In genomic region chr18:12282436-12283039, GRCh38 we compare ENCODE assay signal across 14 cellular contexts. TPM values are rescaled to one million over a fixed set of nuclear protein-coding genes. Genes with fewer than 3 reads are reported as not detected.
DNase-seq lines count a peak whose midpoint lies in the region; TF ChIP-seq lines count a peak whose summit lies in the region.
"Had no signal": no experiment of that assay in that cellular context is flagged by ENCODE, and none has a peak within 500 bp of the region (broad histone marks: within the 10 kb centered on the region; RNA-seq: fewer than 3 reads in every experiment).

No MANE protein-coding gene starts in this region.

- no peaks in the 10 kb centered on the region for H4K20me1 ChIP-seq in osteoblast (ENCODE audit: insufficient read depth, low read length)

- no peaks in the 10 kb centered on the region for H3K36me3 ChIP-seq in esophagus squamous epithelium
- H3K36me3 ChIP-seq in osteoblast (ENCODE audit: insufficient read depth, low read length): no peaks in the 10 kb centered on the region
- H3K36me3 ChIP-seq: thoracic aorta had no signal

- H2AFZ ChIP-seq in osteoblast (ENCODE audit: low read length): peak overlapping the region; percentile 81

- H3K27ac ChIP-seq in RWPE1 (peak overlapping the region; percentile 69), esophagus squamous epithelium (peak overlapping the region; percentile 16 to 48 (median 38)), osteoblast (ENCODE audit: low read depth, low read length) (peak overlapping the region; percentile 92), dorsolateral prefrontal cortex (no peak overlapping the region)
- H3K27ac ChIP-seq: thoracic aorta had no signal

- peaks cover 12% of the 10 kb centered on the region for H3K79me2 ChIP-seq in osteoblast (ENCODE audit: insufficient read depth, low read length)

- H3K9me3 ChIP-seq in esophagus squamous epithelium (no peaks in the 10 kb centered on the region), osteoblast (ENCODE audit: low read depth, low read length) (no peaks in the 10 kb centered on the region)
- H3K9me3 ChIP-seq: thoracic aorta had no signal

- TF ChIP-seq CTCF in RWPE1 (conservative IDR thresholded peaks at IDR 0.05; ENCODE audit: low read depth) (no peak), esophagus squamous epithelium (IDR thresholded peaks at IDR 0.05) (no peak), osteoblast (IDR thresholded peaks at IDR 0.05; ENCODE audit: extremely low read depth, low read depth, low read length) (no peak), dorsolateral prefrontal cortex (IDR thresholded peaks at IDR 0.05 in 54 of 56, conservative IDR thresholded peaks at IDR 0.05 in 2 of 56; ENCODE audit: low read depth in 1 of 56, partially characterized antibody in 56 of 56) (no peak)

- H3K4me1 ChIP-seq in esophagus squamous epithelium (peaks cover 9 to 51% (median 23%) of the 10 kb centered on the region in 3 donors), osteoblast (ENCODE audit: insufficient read depth, low read length) (peaks cover 43% of the 10 kb centered on the region)

- H3K4me3 ChIP-seq in esophagus squamous epithelium (no peak overlapping the region), osteoblast (ENCODE audit: insufficient read depth, low read length) (peak overlapping the region; percentile 21), dorsolateral prefrontal cortex (no peak overlapping the region)
- H3K4me3 ChIP-seq: thoracic aorta had no signal

- POLR2A ChIA-PET in RWPE1 (lab: Yijun Ruan, JAX; ENCODE audit: low non-redundant PET): no interaction called here

- H3K27me3 ChIP-seq in esophagus squamous epithelium (peaks cover 0 to 8% (median 0%) of the 10 kb centered on the region in 4 donors), osteoblast (ENCODE audit: insufficient read depth, low read length) (no peaks in the 10 kb centered on the region), dorsolateral prefrontal cortex (peaks cover 0 to 8% (median 4%) of the 10 kb centered on the region in 45 donors)

- DNase-seq in EL (peak; percentile 96), RWPE1 (ENCODE audit: low spot score) (peak; percentile 69), esophagus squamous epithelium (lab: John Stamatoyannopoulos, UW) (no peak), osteoblast (ENCODE audit: insufficient read length, low spot score, missing footprints) (peak; percentile 91), kidney glomerular epithelial cell (lab: John Stamatoyannopoulos, UW) (no peak), NCI-H526 treated with DMSO at 0.1 percent for 48 hours (lab: John Stamatoyannopoulos, UW) (no peak), SKM-1 treated with dmso at 0.1 percent for 144 hours (lab: John Stamatoyannopoulos, UW; ENCODE audit: unreplicated experiment) (no peak), dorsolateral prefrontal cortex (no peak)
- DNase-seq: activated CD8-positive, alpha-beta T cell treated with anti-CD3 and anti-CD28 coated beads for 36 hours; activated naive CD4-positive, alpha-beta T cell treated with anti-CD3 and anti-CD28 coated beads, Interleukin-2, amount 10 ng/mL, durations not matched to agents 7 days and 5 days; effector memory CD8-positive, alpha-beta T cell; left cardiac atrium had no signal

- peak overlapping the region; percentile 70 for H3K4me2 ChIP-seq in osteoblast (ENCODE audit: insufficient read depth, low read length)

- CTCF ChIA-PET in RWPE1 (lab: Yijun Ruan, JAX): interaction anchor here (0.7 to 1.6 kb wide), 3 partner anchors 10 to 15 kb away, joined by 3 to 12 read pairs (median 3); no protein-coding TSS in a partner anchor

- no peak for TF ChIP-seq POLR2A in esophagus squamous epithelium (IDR thresholded peaks at IDR 0.05)

- intact Hi-C loops in esophagus squamous epithelium (cut with DNase I) (no loop called here), dorsolateral prefrontal cortex (cut with DNase I) (no loop called here)

- 45 to 48% methylated on average over 5 to 9 of the region's 9 CpGs for WGBS in esophagus squamous epithelium, 2 donors

RNA-seq across cellular contexts. Expression of gene TUBB6, which starts 25.5 kb away (rescaled TPM):
- total RNA-seq in esophagus squamous epithelium (100 to 1,000 TPM; 288 to 406 (median 337) TPM), osteoblast (312 and 425 TPM in 2 replicates), dorsolateral prefrontal cortex (10 to 100 TPM in 65 of 120 experiments, 1 to 10 TPM in 55; 3.0 to 28.4 (median 10.7) TPM)

RNA-seq across cellular contexts. Expression of gene CIDEA, which starts 28.4 kb away (rescaled TPM):
- total RNA-seq in esophagus squamous epithelium (1 to 10 TPM in 1 of 4 donors, not detected in 3; 3.0 TPM), osteoblast (not detected in 2 replicates), dorsolateral prefrontal cortex (10 to 100 TPM in 10 of 120 experiments, 1 to 10 TPM in 110; 2.0 to 14.5 (median 6.9) TPM)
- total RNA-seq: activated CD8-positive, alpha-beta T cell treated with anti-CD3 and anti-CD28 coated beads for 36 hours; T-helper 1 cell treated with Interleukin-12 subunit alpha and Interleukin-12 subunit beta and Interleukin-4 antibody, amounts not matched to agents 30 ng/mL and 1 ng/mL, for 36 hours; thoracic aorta had no signal

Comparison
In these comparisons a context has a peak if more than half of its experiments do, and no peak if none do; other contexts are left out.
1. DNase-seq: peak in EL (single experiment), RWPE1 (single experiment) and osteoblast (single experiment); none in esophagus squamous epithelium (single experiment), kidney glomerular epithelial cell (single experiment), NCI-H526 treated with DMSO at 0.1 percent for 48 hours (single experiment), SKM-1 treated with dmso at 0.1 percent for 144 hours (single experiment) and dorsolateral prefrontal cortex (0 of 10).
2. H3K27ac ChIP-seq: peak in RWPE1 (single experiment), esophagus squamous epithelium (4 of 4) and osteoblast (single experiment); none in dorsolateral prefrontal cortex (0 of 59).
3. RNA of gene TUBB6, which starts 25.5 kb away (total RNA-seq): 288 to 406 TPM in esophagus squamous epithelium and 312 to 425 TPM in osteoblast; 3.0 to 28.4 TPM in dorsolateral prefrontal cortex; every median in the first group is over 4 times any median in the second.